15 cellular contexts compared by ENCODE assay signal in genomic region chr14:52021971-52022600, GRCh38. TPM values are rescaled to one million over a fixed set of nuclear protein-coding genes. Genes with fewer than 3 reads are reported as not detected.
A peak's percentile ranks its signal among the peaks of the same experiment; 100 is the strongest.
DNase-seq lines count a peak whose midpoint lies in the region; ATAC-seq and TF ChIP-seq lines count a peak whose summit lies in the region.
"Had no signal": no experiment of that assay in that cellular context is flagged by ENCODE, and none has a peak within 500 bp of the region (broad histone marks: within the 10 kb centered on the region; RNA-seq: fewer than 3 reads in every experiment).

No MANE protein-coding gene starts in this region.

- H2BK120ac ChIP-seq in neuronal stem cell (ENCODE audit: low read depth, low read length), result no peak overlapping the region

- H3K27ac ChIP-seq in BLaER1 treated with 17β-estradiol and CSF1 and Interleukin-3, amounts not matched to agents 10 nM and 100 nM, result peak overlapping the region in 8 of 11 experiments; percentile 34 to 77 (median 66); a peak in 15 of 22 replicates
- H3K27ac ChIP-seq in KOPT-K1 (ENCODE audit: low read depth, low read length, poor library complexity, severe bottlenecking) (peak overlapping the region; percentile 69), neuronal stem cell (replicated peaks; ENCODE audit: low read length) (no peak overlapping the region), adrenal gland (peak overlapping the region in 1 of 5 donors; percentile 61)

- no peak for TF ChIP-seq CTCF in adrenal gland (IDR thresholded peaks at IDR 0.05)

- H4K8ac ChIP-seq in neuronal stem cell (ENCODE audit: low read depth, low read length), result no peak overlapping the region

- WGBS in neuronal stem cell (ENCODE audit: extremely low coverage in 2 of 2, insufficient read length in 2 of 2, insufficient replicate concordance in 1 of 2), 2 donors, result no CpG with 5 or more reads among the region's 5 CpGs
- 67 to 82% (median 71%) methylated on average over 5 of the region's 5 CpGs for WGBS in adrenal gland, 4 donors

- H2BK15ac ChIP-seq in neuronal stem cell (ENCODE audit: low read length), result no peak overlapping the region

- peak overlapping the region; percentile 44 to 94 (median 77) for H3K4me2 ChIP-seq in BLaER1 treated with 17β-estradiol and CSF1 and Interleukin-3, amounts not matched to agents 10 nM and 100 nM
- H3K4me2 ChIP-seq in neuronal stem cell (ENCODE audit: insufficient read depth, low read length, poor library complexity, severe bottlenecking), result no peak overlapping the region

- no peak overlapping the region for H3K14ac ChIP-seq in neuronal stem cell (ENCODE audit: low read length)

- H3K9ac ChIP-seq in BLaER1 treated with 17β-estradiol and CSF1 and Interleukin-3, amounts not matched to agents 10 nM and 100 nM, result peak overlapping the region in 3 of 11 experiments; percentile 26 to 47 (median 42); a peak in 2 of 22 replicates
- H3K9ac ChIP-seq in neuronal stem cell (ENCODE audit: low read depth, low read length, poor library complexity), result no peak overlapping the region

- ATAC-seq in GM18861 (IDR thresholded peaks at IDR 0.05; ENCODE audit: unreplicated experiment) (peak; percentile 79), HG02642 (IDR thresholded peaks at IDR 0.05; ENCODE audit: poor library complexity, unreplicated experiment) (peak; percentile 84)

- H4K91ac ChIP-seq in neuronal stem cell (ENCODE audit: low read depth, low read length, poor library complexity), result no peak overlapping the region

- TF ChIP-seq POLR2A in adrenal gland (IDR thresholded peaks at IDR 0.05), result no peak

- no peak overlapping the region for H3K23ac ChIP-seq in neuronal stem cell (ENCODE audit: low read depth, low read length, poor library complexity)

- peak overlapping the region in 2 of 10 experiments; percentile 8 to 26; a peak in 2 of 20 replicates for H3K4me3 ChIP-seq in BLaER1 treated with 17β-estradiol and CSF1 and Interleukin-3, amounts not matched to agents 10 nM and 100 nM
- H3K4me3 ChIP-seq in neuronal stem cell (ENCODE audit: low read length in 2 of 2) (no peak overlapping the region), adrenal gland (no peak overlapping the region)

- peaks cover 9 to 46% (median 24%) of the 10 kb centered on the region in 11 experiments for H3K9me3 ChIP-seq in BLaER1 treated with 17β-estradiol and CSF1 and Interleukin-3, amounts not matched to agents 10 nM and 100 nM (replicated peaks in 1 of 11)
- H3K9me3 ChIP-seq in KOPT-K1 (ENCODE audit: insufficient read depth, low read length, poor library complexity, severe bottlenecking) (peaks cover 6% of the 10 kb centered on the region), neuronal stem cell (replicated peaks in 1 of 2; ENCODE audit: control insufficient read depth in 2 of 2, insufficient read depth in 1 of 2, low read depth in 1 of 2, low read length in 2 of 2) (no peaks in the 10 kb centered on the region), adrenal gland (replicated peaks in 1 of 3) (no peaks in the 10 kb centered on the region)

- peaks cover 37 to 77% (median 68%) of the 10 kb centered on the region in 10 experiments for H3K4me1 ChIP-seq in BLaER1 treated with 17β-estradiol and CSF1 and Interleukin-3, amounts not matched to agents 10 nM and 100 nM
- H3K4me1 ChIP-seq in neuronal stem cell (ENCODE audit: control insufficient read depth in 2 of 2, insufficient read depth in 1 of 2, low read depth in 1 of 2, low read length in 2 of 2), result peaks cover 2% of the 10 kb centered on the region in 2 donors
- H3K4me1 ChIP-seq in adrenal gland (replicated peaks in 1 of 2), result peaks cover 0 to 6% of the 10 kb centered on the region in 2 donors

- H2AFZ ChIP-seq in neuronal stem cell (ENCODE audit: low read length), result no peak overlapping the region

- no peaks in the 10 kb centered on the region for H3K27me3 ChIP-seq in BLaER1 treated with 17β-estradiol and CSF1 and Interleukin-3, amounts not matched to agents 10 nM and 100 nM
- H3K27me3 ChIP-seq in neuronal stem cell (ENCODE audit: control insufficient read depth in 3 of 3, insufficient read depth in 3 of 3, low read depth in 1 of 3, low read length in 3 of 3) (no peaks in the 10 kb centered on the region), adrenal gland (no peaks in the 10 kb centered on the region)

- H3K18ac ChIP-seq in neuronal stem cell (ENCODE audit: low read length), result no peak overlapping the region

- no peak overlapping the region for H2BK5ac ChIP-seq in neuronal stem cell (ENCODE audit: low read length)

- H2BK12ac ChIP-seq in neuronal stem cell (ENCODE audit: low read length), result no peak overlapping the region

- no peaks in the 10 kb centered on the region for H4K20me1 ChIP-seq in BLaER1 treated with 17β-estradiol and CSF1 and Interleukin-3, amounts not matched to agents 10 nM and 100 nM

- H3K4ac ChIP-seq in neuronal stem cell (ENCODE audit: low read length), result no peak overlapping the region

- intact Hi-C loops in adrenal gland (cut with DNase I), result no loop called here

- H2AK5ac ChIP-seq in neuronal stem cell (ENCODE audit: low read depth, low read length), result no peak overlapping the region

- DNase-seq in HT-29 (ENCODE audit: low spot score) (no peak), neuronal stem cell (ENCODE audit: low spot score) (no peak), adrenal gland (no peak), NAMALWA (ENCODE audit: low spot score) (no peak)
- DNase-seq: COR-L47; effector CD4-positive, alpha-beta T cell; HCEC 1CT; islet precursor cell; NCI-H1694; SHP77; stimulated activated naive CD4-positive, alpha-beta T cell treated with Interleukin-2 at 50 U/mL for 16 hours had no signal

- peaks cover 0 to 88% (median 50%) of the 10 kb centered on the region in 11 experiments; a peak in 17 of 22 replicates for H3K36me3 ChIP-seq in BLaER1 treated with 17β-estradiol and CSF1 and Interleukin-3, amounts not matched to agents 10 nM and 100 nM
- H3K36me3 ChIP-seq in KOPT-K1 (ENCODE audit: insufficient read depth, low read length) (no peaks in the 10 kb centered on the region; the same call in 1 of the 2 replicates), neuronal stem cell (replicated peaks in 1 of 2; ENCODE audit: control insufficient read depth in 2 of 2, insufficient read depth in 2 of 2, low read length in 2 of 2) (peaks cover under 1 to 32% of the 10 kb centered on the region in 2 donors), adrenal gland (replicated peaks in 1 of 2) (no peaks in the 10 kb centered on the region)

- no peaks in the 10 kb centered on the region for H3K79me1 ChIP-seq in neuronal stem cell (ENCODE audit: low read depth, low read length)

RNA-seq across cellular contexts. Expression of gene RTRAF, which starts 32.7 kb away (rescaled TPM):
- total RNA-seq in HT-29 (2014; rRNA removed; shearing (Covaris generic)), result 72.9 and 112 TPM in 2 replicates
- polyA plus RNA-seq in neuronal stem cell (2013, experiment 1 of 2), result 643 TPM
- polyA plus RNA-seq in neuronal stem cell (2013, experiment 2 of 2), result 645 TPM
- total RNA-seq in adrenal gland, result 100 to 1,000 TPM in 4 of 8 donors, 10 to 100 TPM in 4; 12.9 to 220 (median 108) TPM
- polyA plus RNA-seq in adrenal gland, result 100 to 1,000 TPM; 215 to 308 (median 219) TPM

RNA-seq across cellular contexts. Expression of gene NID2, which starts 46.8 kb away (rescaled TPM):
- 0.23 and 0.31 TPM in 2 replicates for total RNA-seq in HT-29 (2014; rRNA removed; shearing (Covaris generic))
- polyA plus RNA-seq in neuronal stem cell (2013, experiment 1 of 2), result 8.2 TPM
- polyA plus RNA-seq in neuronal stem cell (2013, experiment 2 of 2), result 8.4 TPM
- total RNA-seq in adrenal gland, result 10 to 100 TPM; 19.1 to 61.3 (median 36.1) TPM
- polyA plus RNA-seq in adrenal gland, result 10 to 100 TPM in 2 of 3 donors, 1 to 10 TPM in 1; 7.2 to 22.7 (median 15.3) TPM

Comparison
In these comparisons a context has a peak if more than half of its experiments do, and no peak if none do; other contexts are left out.
1. RNA of gene NID2, which starts 46.8 kb away (total RNA-seq): 19.1 to 61.3 TPM in adrenal gland; 0.23 to 0.31 TPM in HT-29; every median in the first group is over 10 times any median in the second.